Comparison of ENCODE assay signal across 24 cellular contexts in the genomic region with DNA sequence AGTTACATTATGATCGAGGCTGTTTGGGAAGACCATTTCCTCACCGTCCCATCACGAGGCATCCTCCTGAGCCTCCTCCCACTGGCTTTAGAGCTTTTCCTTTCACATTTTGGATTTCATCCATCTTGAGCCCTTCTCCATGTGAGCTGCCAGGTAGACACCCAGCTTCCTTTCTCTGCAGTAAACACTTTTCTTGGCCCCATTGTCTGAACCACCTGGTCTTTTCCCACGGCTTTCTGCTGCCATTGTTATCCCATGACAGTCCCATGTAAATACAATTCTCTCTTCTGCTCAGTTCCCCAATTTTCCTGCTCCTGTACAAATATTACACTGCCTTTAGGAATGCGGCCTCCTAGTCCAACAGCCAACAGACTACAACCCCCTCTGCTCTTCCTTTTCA. TPM values are rescaled to one million over a fixed set of nuclear protein-coding genes. Genes with fewer than 3 reads are reported as not detected.
DNase-seq lines count a peak whose midpoint lies in the region; ATAC-seq, FAIRE-seq and TF ChIP-seq lines count a peak whose summit lies in the region.
"Had no signal": no experiment of that assay in that cellular context is flagged by ENCODE, and none has a peak within 500 bp of the region (broad histone marks: within the 10 kb centered on the region; RNA-seq: fewer than 3 reads in every experiment).

No MANE protein-coding gene starts in this region.

- ATAC-seq in left ventricle myocardium superior = no peak
- ATAC-seq in GM21526 (IDR thresholded peaks at IDR 0.05; ENCODE audit: low FRiP score, unreplicated experiment) = no peak
- ATAC-seq: CD8-positive, alpha-beta T cell; SK-N-SH treated with all-trans-retinoic acid at 6 μM for 48 hours; T-cell had no signal

- FAIRE-seq in urothelium cell line (lab: Jason Lieb, UNC) = no peak
- FAIRE-seq: G401.6 had no signal

- TF ChIP-seq CTCF in glutamatergic neuron (IDR thresholded peaks at IDR 0.05; ENCODE audit: partially characterized antibody, unreplicated experiment) (no peak), type B pancreatic cell (conservative IDR thresholded peaks at IDR 0.05) (no peak)

- H3K27me3 Mint-ChIP-seq in glutamatergic neuron (ENCODE audit: unreplicated experiment) = peaks cover 13% of the 10 kb centered on the region
- peaks cover 13% of the 10 kb centered on the region for H3K27me3 Mint-ChIP-seq in type B pancreatic cell

- H3K9me3 Mint-ChIP-seq in glutamatergic neuron (ENCODE audit: unreplicated experiment) = peaks cover 10% of the 10 kb centered on the region
- no peaks in the 10 kb centered on the region for H3K9me3 Mint-ChIP-seq in type B pancreatic cell

- H3K36me3 Mint-ChIP-seq in glutamatergic neuron (ENCODE audit: unreplicated experiment) (no peaks in the 10 kb centered on the region), type B pancreatic cell (no peaks in the 10 kb centered on the region)
- H3K36me3 Mint-ChIP-seq: CD8-positive, alpha-beta T cell; T-cell had no signal

- H3K27ac Mint-ChIP-seq in glutamatergic neuron (ENCODE audit: unreplicated experiment) (peak overlapping the region; percentile 35), type B pancreatic cell (no peak overlapping the region)
- H3K27ac Mint-ChIP-seq: CD8-positive, alpha-beta T cell; T-cell had no signal

- intact Hi-C loops in cardiac septum (cut with DNase I) = no loop called here
- intact Hi-C loops in left ventricle myocardium superior (cut with micrococcal nuclease) = no loop called here

- H3K4me3 Mint-ChIP-seq in glutamatergic neuron (ENCODE audit: unreplicated experiment) = peak overlapping the region; percentile 31
- no peak overlapping the region for H3K4me3 Mint-ChIP-seq in type B pancreatic cell
- H3K4me3 Mint-ChIP-seq: CD8-positive, alpha-beta T cell; IgD-negative memory B cell; T-cell had no signal

- DNase-seq in cardiac septum (ENCODE audit: low spot score) = peak; percentile 24
- no peak for DNase-seq in left ventricle myocardium superior
- peak; percentile 75 for DNase-seq in NCI-H748 (lab: John Stamatoyannopoulos, UW; ENCODE audit: unreplicated experiment)
- no peak for DNase-seq in glutamatergic neuron
- DNase-seq in urothelium cell line (ENCODE audit: low spot score) = peak; percentile 18
- no peak for DNase-seq in stimulated activated CD4-positive, alpha-beta T cell treated with anti-CD3 and anti-CD28 coated beads, Interleukin-4, amount 100 ng/mL, for 4 hours
- no peak for DNase-seq in type B pancreatic cell (ENCODE audit: extremely low spot score, unreplicated experiment)
- DNase-seq: CD8-positive, alpha-beta T cell; DMS79 treated with DMSO at 0.1 percent for 48 hours; Karpas-422; MG63; NCI-H1048; NCI-H1694; NCI-H2081 treated with DMSO at 0.1 percent for 48 hours; NCI-H345; NCI-H526; SHP77 treated with DMSO at 0.1 percent for 48 hours; T-cell had no signal

- H3K4me1 Mint-ChIP-seq in glutamatergic neuron (ENCODE audit: low read depth, unreplicated experiment) (peaks cover 28% of the 10 kb centered on the region), type B pancreatic cell (ENCODE audit: unreplicated experiment) (peaks cover 5% of the 10 kb centered on the region)
- H3K4me1 Mint-ChIP-seq: IgD-negative memory B cell, T-cell had no signal

RNA-seq across cellular contexts. Expression of a gene that starts 24.1 kb away (rescaled TPM):
- total RNA-seq in cardiac septum = 13.1 TPM
- 22.1 TPM for total RNA-seq in left ventricle myocardium superior
- 4.5 TPM for total RNA-seq in glutamatergic neuron (ENCODE audit: unreplicated experiment)
- total RNA-seq in type B pancreatic cell (ENCODE audit: low replicate concordance) = 5.6 and 6.9 TPM in 2 replicates
- total RNA-seq: HT1080, OCI-LY7 had no signal

Comparison
In these comparisons a context has a peak if more than half of its experiments do, and no peak if none do; other contexts are left out.
1. DNase-seq: peak in cardiac septum (single experiment), NCI-H748 (single experiment) and urothelium cell line (single experiment); none in left ventricle myocardium superior (single experiment), glutamatergic neuron (single experiment), stimulated activated CD4-positive, alpha-beta T cell treated with anti-CD3 and anti-CD28 coated beads, Interleukin-4, amount 100 ng/mL, for 4 hours (0 of 2) and type B pancreatic cell (single experiment).